ENCODE assay signal across 1 cellular context in genomic region chr3:194671900-194672808, GRCh38.
A peak's percentile ranks its signal among the peaks of the same experiment; 100 is the strongest.
TF ChIP-seq lines count a peak whose summit lies in the region.

LSG1 (minus strand) TSS chr3:194672191; CDS start chr3:194672162, 29 bp downstream.

TF ChIP-seq in H1, 55 proteins besides CTCF, POLR2A, EP300 and RAD21 (continued from another document):
- TF ChIP-seq KDM4A (IDR thresholded peaks at IDR 0.05; ENCODE audit: low read depth, low read length, severe bottlenecking) (peak; percentile 54), TAF1 (IDR thresholded peaks at IDR 0.05; ENCODE audit: low read depth, low read length) (peak; percentile 83), POLR2AphosphoS5 (IDR thresholded peaks at IDR 0.05; ENCODE audit: low read depth, low read length) (peak; percentile 54; the same call in 1 of the 2 replicates), MAX (IDR thresholded peaks at IDR 0.05) (peak; percentile 87), SRF (IDR thresholded peaks at IDR 0.05; ENCODE audit: low read depth, low read length) (no peak), EGR1 (IDR thresholded peaks at IDR 0.05; ENCODE audit: borderline replicate concordance, low read depth, low read length) (peak; percentile 87), JUN (IDR thresholded peaks at IDR 0.05; ENCODE audit: low read depth, low read length) (no peak), TBP (IDR thresholded peaks at IDR 0.05; ENCODE audit: low read depth, low read length) (peak; percentile 47; the same call in 1 of the 2 replicates), BACH1 (IDR thresholded peaks at IDR 0.05; ENCODE audit: low read length) (no peak), E2F6 (IDR thresholded peaks at IDR 0.05) (peak; percentile 64), SIX5 (IDR thresholded peaks at IDR 0.05; ENCODE audit: low read depth, low read length) (peak; percentile 63), ATF2 (IDR thresholded peaks at IDR 0.05; ENCODE audit: low read length) (0 out of 2 replicates have a peak, but pooled peaks have one; percentile 65), CEBPB (IDR thresholded peaks at IDR 0.05; ENCODE audit: low read depth, low read length) (no peak)
